ENCODE assay signal across 1 cellular context in genomic region chr21:44572959-44573583, GRCh38.
TF ChIP-seq lines count a peak whose summit lies in the region.

No MANE protein-coding gene starts in this region.

TF ChIP-seq in K562, 482 proteins besides CTCF, POLR2A, EP300 and RAD21 (continued from another document):
- TF ChIP-seq, protein P1, sequence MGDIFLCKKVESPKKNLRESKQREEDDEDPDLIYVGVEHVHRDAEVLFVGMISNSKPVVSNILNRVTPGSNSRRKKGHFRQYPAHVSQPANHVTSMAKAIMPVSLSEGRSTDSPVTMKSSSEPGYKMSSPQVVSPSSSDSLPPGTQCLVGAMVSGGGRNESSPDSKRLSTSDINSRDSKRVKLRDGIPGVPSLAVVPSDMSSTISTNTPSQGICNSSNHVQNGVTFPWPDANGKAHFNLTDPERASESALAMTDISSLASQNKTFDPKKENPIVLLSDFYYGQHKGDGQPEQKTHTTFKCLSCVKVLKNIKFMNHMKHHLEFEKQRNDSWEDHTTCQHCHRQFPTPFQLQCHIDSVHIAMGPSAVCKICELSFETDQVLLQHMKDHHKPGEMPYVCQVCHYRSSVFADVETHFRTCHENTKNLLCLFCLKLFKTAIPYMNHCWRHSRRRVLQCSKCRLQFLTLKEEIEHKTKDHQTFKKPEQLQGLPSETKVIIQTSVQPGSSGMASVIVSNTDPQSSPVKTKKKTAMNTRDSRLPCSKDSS (IDR thresholded peaks at IDR 0.05; ENCODE audit: low read depth, partially characterized antibody), result no peak
- TF ChIP-seq MAZ (CRISPR knock-in tag; conservative IDR thresholded peaks at IDR 0.05 in 1 of 2, IDR thresholded peaks at IDR 0.05 in 1 of 2) (no peak), PML (IDR thresholded peaks at IDR 0.05; ENCODE audit: low read length) (no peak), GATAD2B (IDR thresholded peaks at IDR 0.05; ENCODE audit: borderline replicate concordance) (no peak), ASH1L (IDR thresholded peaks at IDR 0.05; ENCODE audit: borderline replicate concordance, low read depth, partially characterized antibody) (no peak), DACH1 (IDR thresholded peaks at IDR 0.05; ENCODE audit: partially characterized antibody) (no peak), NKRF (IDR thresholded peaks at IDR 0.05; ENCODE audit: borderline replicate concordance) (no peak), SIN3A (IDR thresholded peaks at IDR 0.05; ENCODE audit: borderline replicate concordance in 2 of 2, control insufficient read depth in 1 of 2, low read depth in 2 of 2, low read length in 2 of 2) (no peak), CCNT2 (IDR thresholded peaks at IDR 0.05; ENCODE audit: borderline replicate concordance, extremely low read depth, insufficient read length, low read depth, low read length) (no peak), ZFP36 (IDR thresholded peaks at IDR 0.05; ENCODE audit: low read depth, low read length, partially characterized antibody) (no peak), PHF21A (IDR thresholded peaks at IDR 0.05; ENCODE audit: borderline replicate concordance, low read depth) (no peak), ATF3 (IDR thresholded peaks at IDR 0.05) (0 out of 2 replicates have a peak, but pooled peaks have one; percentile 28), ATF3 (CRISPR knock-in tag; conservative IDR thresholded peaks at IDR 0.05) (no peak), FOSL1 (tag; conservative IDR thresholded peaks at IDR 0.05) (peak; percentile 79)
- TF ChIP-seq, protein P2, sequence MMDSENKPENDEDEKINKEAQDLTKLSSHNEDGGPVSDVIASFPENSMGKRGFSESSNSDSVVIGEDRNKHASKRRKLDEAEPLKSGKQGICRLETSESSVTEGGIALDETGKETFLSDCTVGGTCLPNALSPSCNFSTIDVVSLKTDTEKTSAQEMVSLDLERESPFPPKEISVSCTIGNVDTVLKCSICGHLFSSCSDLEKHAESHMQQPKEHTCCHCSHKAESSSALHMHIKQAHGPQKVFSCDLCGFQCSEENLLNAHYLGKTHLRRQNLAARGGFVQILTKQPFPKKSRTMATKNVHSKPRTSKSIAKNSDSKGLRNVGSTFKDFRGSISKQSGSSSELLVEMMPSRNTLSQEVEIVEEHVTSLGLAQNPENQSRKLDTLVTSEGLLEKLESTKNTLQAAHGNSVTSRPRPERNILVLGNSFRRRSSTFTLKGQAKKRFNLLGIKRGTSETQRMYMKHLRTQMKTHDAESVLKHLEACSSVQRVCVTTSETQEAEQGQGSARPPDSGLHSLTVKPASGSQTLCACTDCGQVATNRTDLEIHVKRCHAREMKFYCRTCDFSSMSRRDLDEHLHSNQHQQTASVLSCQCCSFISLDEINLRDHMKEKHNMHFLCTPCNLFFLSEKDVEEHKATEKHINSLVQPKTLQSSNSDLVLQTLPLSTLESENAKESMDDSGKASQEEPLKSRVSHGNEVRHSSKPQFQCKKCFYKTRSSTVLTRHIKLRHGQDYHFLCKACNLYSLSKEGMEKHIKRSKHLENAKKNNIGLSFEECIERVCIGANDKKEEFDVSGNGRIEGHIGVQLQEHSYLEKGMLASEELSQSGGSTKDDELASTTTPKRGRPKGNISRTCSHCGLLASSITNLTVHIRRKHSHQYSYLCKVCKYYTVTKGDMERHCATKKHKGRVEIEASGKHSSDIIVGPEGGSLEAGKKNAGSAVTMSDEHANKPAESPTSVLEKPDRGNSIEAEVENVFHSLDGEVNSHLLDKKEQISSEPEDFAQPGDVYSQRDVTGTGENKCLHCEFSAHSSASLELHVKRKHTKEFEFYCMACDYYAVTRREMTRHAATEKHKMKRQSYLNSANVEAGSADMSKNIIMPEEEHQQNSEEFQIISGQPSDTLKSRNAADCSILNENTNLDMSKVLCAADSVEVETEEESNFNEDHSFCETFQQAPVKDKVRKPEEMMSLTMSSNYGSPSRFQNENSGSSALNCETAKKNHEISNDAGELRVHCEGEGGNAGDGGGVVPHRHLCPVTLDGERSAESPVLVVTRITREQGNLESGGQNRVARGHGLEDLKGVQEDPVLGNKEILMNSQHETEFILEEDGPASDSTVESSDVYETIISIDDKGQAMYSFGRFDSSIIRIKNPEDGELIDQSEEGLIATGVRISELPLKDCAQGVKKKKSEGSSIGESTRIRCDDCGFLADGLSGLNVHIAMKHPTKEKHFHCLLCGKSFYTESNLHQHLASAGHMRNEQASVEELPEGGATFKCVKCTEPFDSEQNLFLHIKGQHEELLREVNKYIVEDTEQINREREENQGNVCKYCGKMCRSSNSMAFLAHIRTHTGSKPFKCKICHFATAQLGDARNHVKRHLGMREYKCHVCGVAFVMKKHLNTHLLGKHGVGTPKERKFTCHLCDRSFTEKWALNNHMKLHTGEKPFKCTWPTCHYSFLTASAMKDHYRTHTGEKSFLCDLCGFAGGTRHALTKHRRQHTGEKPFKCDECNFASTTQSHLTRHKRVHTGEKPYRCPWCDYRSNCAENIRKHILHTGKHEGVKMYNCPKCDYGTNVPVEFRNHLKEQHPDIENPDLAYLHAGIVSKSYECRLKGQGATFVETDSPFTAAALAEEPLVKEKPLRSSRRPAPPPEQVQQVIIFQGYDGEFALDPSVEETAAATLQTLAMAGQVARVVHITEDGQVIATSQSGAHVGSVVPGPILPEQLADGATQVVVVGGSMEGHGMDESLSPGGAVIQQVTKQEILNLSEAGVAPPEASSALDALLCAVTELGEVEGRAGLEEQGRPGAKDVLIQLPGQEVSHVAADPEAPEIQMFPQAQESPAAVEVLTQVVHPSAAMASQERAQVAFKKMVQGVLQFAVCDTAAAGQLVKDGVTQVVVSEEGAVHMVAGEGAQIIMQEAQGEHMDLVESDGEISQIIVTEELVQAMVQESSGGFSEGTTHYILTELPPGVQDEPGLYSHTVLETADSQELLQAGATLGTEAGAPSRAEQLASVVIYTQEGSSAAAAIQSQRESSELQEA (IDR thresholded peaks at IDR 0.05; ENCODE audit: low read depth), result no peak
- TF ChIP-seq, protein P3, sequence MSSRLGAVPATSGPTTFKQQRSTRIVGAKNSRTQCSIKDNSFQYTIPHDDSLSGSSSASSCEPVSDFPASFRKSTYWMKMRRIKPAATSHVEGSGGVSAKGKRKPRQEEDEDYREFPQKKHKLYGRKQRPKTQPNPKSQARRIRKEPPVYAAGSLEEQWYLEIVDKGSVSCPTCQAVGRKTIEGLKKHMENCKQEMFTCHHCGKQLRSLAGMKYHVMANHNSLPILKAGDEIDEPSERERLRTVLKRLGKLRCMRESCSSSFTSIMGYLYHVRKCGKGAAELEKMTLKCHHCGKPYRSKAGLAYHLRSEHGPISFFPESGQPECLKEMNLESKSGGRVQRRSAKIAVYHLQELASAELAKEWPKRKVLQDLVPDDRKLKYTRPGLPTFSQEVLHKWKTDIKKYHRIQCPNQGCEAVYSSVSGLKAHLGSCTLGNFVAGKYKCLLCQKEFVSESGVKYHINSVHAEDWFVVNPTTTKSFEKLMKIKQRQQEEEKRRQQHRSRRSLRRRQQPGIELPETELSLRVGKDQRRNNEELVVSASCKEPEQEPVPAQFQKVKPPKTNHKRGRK (tag; IDR thresholded peaks at IDR 0.05), result no peak
TF ChIP-seq in K562: peak in this region for 6.
